ENCODE assay signal across 15 cellular contexts in genomic region chr15:77837649-77838025, GRCh38.
DNase-seq lines count a peak whose midpoint lies in the region; ATAC-seq and TF ChIP-seq lines count a peak whose summit lies in the region.
"Had no signal": no experiment of that assay in that cellular context is flagged by ENCODE, and none has a peak within 500 bp of the region (broad histone marks: within the 10 kb centered on the region; RNA-seq: fewer than 3 reads in every experiment).

No MANE protein-coding gene starts in this region.

- no peak for TF ChIP-seq CTCF in H9 (conservative IDR thresholded peaks at IDR 0.05)
- TF ChIP-seq CTCF in lower lobe of right lung (IDR thresholded peaks at IDR 0.05), result no peak
- no peak for TF ChIP-seq CTCF in spleen (IDR thresholded peaks at IDR 0.05 in 8 of 11, conservative IDR thresholded peaks at IDR 0.05 in 3 of 11)

- H3K27me3 Mint-ChIP-seq in H9 (ENCODE audit: low read depth), result peaks cover 6% of the 10 kb centered on the region
- H3K27me3 Mint-ChIP-seq in T-helper 17 cell, result peaks cover 66% of the 10 kb centered on the region

- H3K27me3 ChIP-seq in right cardiac atrium (ENCODE audit: control insufficient read depth, insufficient read depth) (no peaks in the 10 kb centered on the region), H9 (ENCODE audit: insufficient read depth, low read length) (no peaks in the 10 kb centered on the region), lower lobe of right lung (ENCODE audit: low read depth) (peaks cover 11% of the 10 kb centered on the region), spleen (replicated peaks in 1 of 7) (peaks cover 0 to 58% (median 0%) of the 10 kb centered on the region in 7 donors)

- no peak overlapping the region for H3T11ph ChIP-seq in H9 (ENCODE audit: low read length)

- H3K36me3 ChIP-seq in lower lobe of right lung (no peaks in the 10 kb centered on the region), spleen (no peaks in the 10 kb centered on the region)
- H3K36me3 ChIP-seq: HAP-1 had no signal

- H2BK12ac ChIP-seq in H9 (ENCODE audit: insufficient read length, low read depth, low read length), result no peak overlapping the region

- TF ChIP-seq POLR2A in spleen (IDR thresholded peaks at IDR 0.05), result no peak

- H3K36me3 Mint-ChIP-seq in H9 (ENCODE audit: insufficient read depth in 1 of 3, low read depth in 3 of 3), result no peaks in the 10 kb centered on the region
- H3K36me3 Mint-ChIP-seq in T-helper 17 cell (ENCODE audit: low read depth), result no peaks in the 10 kb centered on the region
- H3K36me3 Mint-ChIP-seq: CD4-positive, alpha-beta memory T cell had no signal

- no peak overlapping the region for H3K4ac ChIP-seq in H9 (ENCODE audit: low read depth, low read length)

- no peak for ATAC-seq in right cardiac atrium
- no peak for ATAC-seq in lower lobe of right lung
- ATAC-seq in T-helper 17 cell, result no peak
- no peak for ATAC-seq in HG03520 (IDR thresholded peaks at IDR 0.05; ENCODE audit: unreplicated experiment)
- ATAC-seq in GM19455 (IDR thresholded peaks at IDR 0.05; ENCODE audit: unreplicated experiment), result no peak

- 90% methylated on average over 6 of the region's 6 CpGs for WGBS in right cardiac atrium
- no CpG with 5 or more reads among the region's 6 CpGs for WGBS in H9 (ENCODE audit: extremely low coverage, insufficient read length, low lambda C conversion rate)
- 82 to 95% (median 94%) methylated on average over 5 to 6 of the region's 6 CpGs for WGBS in spleen, 5 donors

- no peak overlapping the region for H3K4me2 ChIP-seq in H9 (ENCODE audit: insufficient read depth, insufficient read length, low read length)

- no peak overlapping the region for H2BK120ac ChIP-seq in H9 (ENCODE audit: low read depth, low read length, poor library complexity, severe bottlenecking)

- H2BK20ac ChIP-seq in H9 (ENCODE audit: low read depth, low read length, poor library complexity, severe bottlenecking), result no peak overlapping the region

- no peak overlapping the region for H3K9ac ChIP-seq in H9 (ENCODE audit: extremely low read depth, insufficient read length, low read length)

- H4K5ac ChIP-seq in H9 (ENCODE audit: insufficient read length, low read depth, low read length), result no peak overlapping the region

- DNase-seq in cardiac septum (ENCODE audit: low spot score) (peak; percentile 38), right cardiac atrium (no peak), H9 (peak; percentile 22), lower lobe of right lung (peak; percentile 14), spleen (peak; percentile 33), T-helper 17 cell (no peak)
- DNase-seq: ACHN; C1 segment of cervical spinal cord; CD4-positive, alpha-beta memory T cell; DMS79; EL; GOT3 had no signal

- no peaks in the 10 kb centered on the region for H4K20me1 ChIP-seq in H9 (ENCODE audit: control insufficient read depth, insufficient read depth, insufficient read length)

- no peak overlapping the region for H3K18ac ChIP-seq in H9 (ENCODE audit: insufficient read length, low read depth, low read length)

- H3K4me3 ChIP-seq in right cardiac atrium (ENCODE audit: low read length) (no peak overlapping the region), lower lobe of right lung (no peak overlapping the region), spleen (no peak overlapping the region)
- H3K4me3 ChIP-seq: HAP-1 had no signal

- intact Hi-C loops in cardiac septum (cut with DNase I) (no loop called here), right cardiac atrium (cut with DNase I) (no loop called here), lower lobe of right lung (cut with DNase I) (no loop called here), spleen (cut with DNase I; ENCODE audit: low total_unique reads) (no loop called here)

- H3K79me1 ChIP-seq in H9 (ENCODE audit: insufficient read depth, low read depth, low read length, poor library complexity, severe bottlenecking), result no peaks in the 10 kb centered on the region

- no peaks in the 10 kb centered on the region for H3K9me3 Mint-ChIP-seq in H9
- H3K9me3 Mint-ChIP-seq: CD4-positive, alpha-beta memory T cell had no signal

- no peak overlapping the region for H3K14ac ChIP-seq in H9 (ENCODE audit: insufficient read depth, low read length)

- peaks cover 23 to 38% of the 10 kb centered on the region in 2 experiments for H3K4me1 Mint-ChIP-seq in H9
- no peaks in the 10 kb centered on the region for H3K4me1 Mint-ChIP-seq in T-helper 17 cell
- H3K4me1 Mint-ChIP-seq: CD4-positive, alpha-beta memory T cell had no signal

- no peak overlapping the region for H3K27ac ChIP-seq in right cardiac atrium (ENCODE audit: low read length)
- H3K27ac ChIP-seq in H9 (ENCODE audit: insufficient read length, low read depth, low read length), result no peak overlapping the region
- no peak overlapping the region for H3K27ac ChIP-seq in lower lobe of right lung
- no peak overlapping the region for H3K27ac ChIP-seq in spleen

- H3K23me2 ChIP-seq in H9 (ENCODE audit: insufficient read length, low read depth, low read length, poor library complexity, severe bottlenecking), result no peaks in the 10 kb centered on the region

- H4K8ac ChIP-seq in H9 (replicated peaks; ENCODE audit: insufficient read length, low read depth, low read length), result no peak overlapping the region

- H2AK5ac ChIP-seq in H9 (ENCODE audit: insufficient read length, low read length), result no peak overlapping the region

- no peak overlapping the region for H2BK5ac ChIP-seq in H9 (ENCODE audit: insufficient read length, low read length)

- H3K23ac ChIP-seq in H9 (ENCODE audit: insufficient read length, low read depth, low read length), result no peak overlapping the region

- H3K56ac ChIP-seq in H9 (ENCODE audit: insufficient read length, low read depth, low read length), result no peak overlapping the region

- H2AFZ ChIP-seq in H9 (ENCODE audit: low read length), result no peak overlapping the region

- no peak overlapping the region for H2BK15ac ChIP-seq in H9 (ENCODE audit: low read depth, low read length)

- H3K27ac Mint-ChIP-seq in H9, result peak overlapping the region in 1 of 3 experiments; percentile 83; a peak in 1 of 7 replicates
- no peak overlapping the region for H3K27ac Mint-ChIP-seq in T-helper 17 cell
- H3K27ac Mint-ChIP-seq: CD4-positive, alpha-beta memory T cell had no signal

- H3K79me2 ChIP-seq in H9 (ENCODE audit: insufficient read depth, low read length), result no peaks in the 10 kb centered on the region

- H3K4me3 Mint-ChIP-seq in H9 (no peak overlapping the region), T-helper 17 cell (no peak overlapping the region)
- H3K4me3 Mint-ChIP-seq: CD4-positive, alpha-beta memory T cell had no signal

- no peak overlapping the region for H4K91ac ChIP-seq in H9 (ENCODE audit: insufficient read length, low read depth, low read length)

- H3K4me1 ChIP-seq in right cardiac atrium (ENCODE audit: control insufficient read depth, insufficient read depth, low read length) (no peaks in the 10 kb centered on the region), H9 (ENCODE audit: insufficient read depth, low read length) (no peaks in the 10 kb centered on the region; the same call in 1 of the 2 replicates), lower lobe of right lung (no peaks in the 10 kb centered on the region), spleen (no peaks in the 10 kb centered on the region)
- H3K4me1 ChIP-seq: HAP-1 had no signal

- H3K9me3 ChIP-seq in right cardiac atrium (ENCODE audit: control insufficient read depth, low read length) (no peaks in the 10 kb centered on the region), H9 (ENCODE audit: control insufficient read depth, low read depth, low read length) (no peaks in the 10 kb centered on the region), lower lobe of right lung (no peaks in the 10 kb centered on the region), spleen (no peaks in the 10 kb centered on the region), T-helper 17 cell (ENCODE audit: control insufficient read depth, low read length, poor library complexity, severe bottlenecking) (no peaks in the 10 kb centered on the region)
- H3K9me3 ChIP-seq: HAP-1 had no signal

Comparison
In these comparisons a context has a peak if more than half of its experiments do, and no peak if none do; other contexts are left out.
1. DNase-seq: peak in cardiac septum (single experiment), H9 (single experiment), lower lobe of right lung (single experiment) and spleen (single experiment); none in right cardiac atrium (0 of 3) and T-helper 17 cell (0 of 3).